8 cellular contexts compared by ENCODE assay signal in the genomic region with DNA sequence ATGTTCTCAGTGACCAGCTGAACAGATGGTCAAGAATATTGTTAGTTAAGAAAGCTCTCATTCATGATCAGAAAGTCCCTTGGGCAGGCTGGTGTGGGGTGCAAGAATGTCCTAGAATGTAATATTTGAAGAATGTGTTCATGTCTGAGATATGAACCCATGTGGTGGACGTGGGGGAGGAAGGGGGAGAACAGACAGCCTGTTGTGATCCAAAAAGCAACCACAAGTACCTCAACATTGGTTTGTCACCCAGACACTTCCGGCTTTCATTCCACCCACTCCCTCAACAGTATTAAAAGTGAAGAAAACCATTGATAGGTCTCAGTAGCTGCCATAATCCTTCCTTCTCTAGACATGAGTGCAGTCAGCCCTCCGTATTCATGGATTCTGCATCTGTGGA.
DNase-seq lines count a peak whose midpoint lies in the region; ATAC-seq and TF ChIP-seq lines count a peak whose summit lies in the region.

No MANE protein-coding gene starts in this region.

- WGBS in lower leg skin, 2 donors, result 56 to 60% methylated on average over 3 of the region's 3 CpGs

- peaks cover 29% of the 10 kb centered on the region for H3K27me3 Mint-ChIP-seq in activated CD4-positive, alpha-beta memory T cell treated with anti-CD3 and anti-CD28 coated beads, Interleukin-2, amount 10 ng/mL, durations not matched to agents 7 days and 5 days

- peak overlapping the region; percentile 34 for H3K4me3 Mint-ChIP-seq in activated CD4-positive, alpha-beta memory T cell treated with anti-CD3 and anti-CD28 coated beads, Interleukin-2, amount 10 ng/mL, durations not matched to agents 7 days and 5 days

- peaks cover 51% of the 10 kb centered on the region for H3K4me1 Mint-ChIP-seq in activated CD4-positive, alpha-beta memory T cell treated with anti-CD3 and anti-CD28 coated beads, Interleukin-2, amount 10 ng/mL, durations not matched to agents 7 days and 5 days

- CTCF ChIA-PET in activated CD4-positive, alpha-beta memory T cell treated with anti-CD3 and anti-CD28 coated beads, Interleukin-2, amount 10 ng/mL, durations not matched to agents 7 days and 5 days (lab: Charles Lee), result interaction anchor here (0.7 to 3.1 kb wide), 4 partner anchors 20 to 232 kb away, joined by 3 to 27 read pairs (median 4); no protein-coding TSS in a partner anchor

- H3K36me3 Mint-ChIP-seq in activated CD4-positive, alpha-beta memory T cell treated with anti-CD3 and anti-CD28 coated beads, Interleukin-2, amount 10 ng/mL, durations not matched to agents 7 days and 5 days (ENCODE audit: low read depth), result no peaks in the 10 kb centered on the region

- peak overlapping the region; percentile 48 for H3K27ac Mint-ChIP-seq in activated CD4-positive, alpha-beta memory T cell treated with anti-CD3 and anti-CD28 coated beads, Interleukin-2, amount 10 ng/mL, durations not matched to agents 7 days and 5 days

- POLR2A ChIA-PET in activated CD4-positive, alpha-beta memory T cell treated with anti-CD3 and anti-CD28 coated beads, Interleukin-2, amount 10 ng/mL, durations not matched to agents 7 days and 5 days (lab: Charles Lee), result interaction anchor here (1.0 to 1.7 kb wide), 7 partner anchors 9 to 79 kb away, joined by 3 to 9 read pairs (median 3); no protein-coding TSS in a partner anchor

- H3K9me3 Mint-ChIP-seq in activated CD4-positive, alpha-beta memory T cell treated with anti-CD3 and anti-CD28 coated beads, Interleukin-2, amount 10 ng/mL, durations not matched to agents 7 days and 5 days, result no peaks in the 10 kb centered on the region

- peak; percentile 95 for ATAC-seq in GM19351 (IDR thresholded peaks at IDR 0.05; ENCODE audit: unreplicated experiment)
- peak; percentile 88 for ATAC-seq in HG03565 (IDR thresholded peaks at IDR 0.05; ENCODE audit: unreplicated experiment)

- intact Hi-C loops in lower leg skin (cut with DNase I; ENCODE audit: low total_unique reads), result no loop called here

- no peak for TF ChIP-seq POLR2A in lower leg skin (IDR thresholded peaks at IDR 0.05)

- H3K4me3 ChIP-seq in foreskin fibroblast (ENCODE audit: low read depth in 1 of 2, low read length in 2 of 2) (no peak overlapping the region), lower leg skin (ENCODE audit: low read depth, poor library complexity, severe bottlenecking) (no peak overlapping the region)

- TF ChIP-seq CTCF in foreskin fibroblast (IDR thresholded peaks at IDR 0.05; ENCODE audit: low read depth, low read length) (no peak), lower leg skin (IDR thresholded peaks at IDR 0.05) (no peak)

- DNase-seq in AG08395 (ENCODE audit: low spot score), result peak; percentile 84
- peak; percentile 80 for DNase-seq in activated CD4-positive, alpha-beta memory T cell treated with anti-CD3 and anti-CD28 coated beads, Interleukin-2, amount 10 ng/mL, durations not matched to agents 7 days and 5 days
- peak; percentile 78 to 87 for DNase-seq in foreskin fibroblast
- peak; percentile 43 to 48 for DNase-seq in stimulated activated CD8-positive, alpha-beta memory T cell treated with anti-CD3 and anti-CD28 coated beads, Interleukin-2, amount 100 ng/mL, for 48 hours (ENCODE audit: low read depth in 2 of 2)
- DNase-seq in HuH-7.5 (ENCODE audit: low spot score), result no peak
- no peak for DNase-seq in lower leg skin (ENCODE audit: low spot score in 2 of 2)

Comparison
In these comparisons a context has a peak if more than half of its experiments do, and no peak if none do; other contexts are left out.
1. DNase-seq: peak in AG08395 (single experiment), activated CD4-positive, alpha-beta memory T cell treated with anti-CD3 and anti-CD28 coated beads, Interleukin-2, amount 10 ng/mL, durations not matched to agents 7 days and 5 days (single experiment), foreskin fibroblast (2 of 2) and stimulated activated CD8-positive, alpha-beta memory T cell treated with anti-CD3 and anti-CD28 coated beads, Interleukin-2, amount 100 ng/mL, for 48 hours (2 of 2); none in HuH-7.5 (single experiment) and lower leg skin (0 of 2).